Comparison of ENCODE assay signal across 10 cellular contexts in genomic region chr19:15318241-15318691, GRCh38. TPM values are rescaled to one million over a fixed set of nuclear protein-coding genes. Genes with fewer than 3 reads are reported as not detected.
DNase-seq lines count a peak whose midpoint lies in the region; ATAC-seq, FAIRE-seq and TF ChIP-seq lines count a peak whose summit lies in the region.
"Had no signal": no experiment of that assay in that cellular context is flagged by ENCODE, and none has a peak within 500 bp of the region (broad histone marks: within the 10 kb centered on the region; RNA-seq: fewer than 3 reads in every experiment).

No MANE protein-coding gene starts in this region.

- no peak overlapping the region; the same call in 1 of the 2 replicates for H3K27ac ChIP-seq in HEK293 (ENCODE audit: extremely low read depth, low read depth, low read length)
- H3K27ac ChIP-seq: VCaP had no signal

- no peak for TF ChIP-seq CTCF in HEK293 (tag by site-specific recombination; IDR thresholded peaks at IDR 0.05)
- no peak for TF ChIP-seq CTCF in activated B cell treated with CpG ODN at 0.5 μM for 24 hours (IDR thresholded peaks at IDR 0.05)

- H3K36me3 ChIP-seq in HEK293 (ENCODE audit: control insufficient read depth in 2 of 2, insufficient read depth in 1 of 2, low read length in 2 of 2) = peaks cover 0 to 6% of the 10 kb centered on the region in 2 experiments; a peak in 2 of 3 replicates

- intact Hi-C loops in activated B cell treated with CpG ODN at 0.5 μM for 24 hours (cut with micrococcal nuclease) = loop anchor here (1.0 to 2.0 kb wide), 3 partner anchors 8 to 29 kb away; no protein-coding TSS in a partner anchor

- DNase-seq in activated B cell treated with CpG ODN at 0.5 μM for 24 hours (no peak), immature natural killer cell (no peak), RCC 7860 (ENCODE audit: low spot score) (no peak), NCI-H1694 (lab: John Stamatoyannopoulos, UW) (no peak)
- DNase-seq in stimulated activated effector memory CD8-positive, alpha-beta T cell treated with anti-CD3 and anti-CD28 coated beads, Interleukin-12 subunit alpha, Interleukin-12 subunit beta, amount 100 ng/mL, for 72 hours (ENCODE audit: low spot score in 2 of 2) = no peak
- DNase-seq: islet precursor cell, NCI-H526 had no signal

- H3K27me3 Mint-ChIP-seq in activated B cell treated with CpG ODN at 0.5 μM for 24 hours (no peaks in the 10 kb centered on the region), immature natural killer cell (ENCODE audit: low read depth in 3 of 3) (no peaks in the 10 kb centered on the region)

- H3K4me1 ChIP-seq in HEK293 (ENCODE audit: control insufficient read depth, insufficient read depth, low read length) = peaks cover 51% of the 10 kb centered on the region

- no peak overlapping the region for H3K4me3 ChIP-seq in HEK293 (ENCODE audit: low read depth, low read length)

- H3K9me3 ChIP-seq in HEK293 (ENCODE audit: control insufficient read depth, insufficient read depth, low read depth, low read length) = no peaks in the 10 kb centered on the region

- H3K27ac Mint-ChIP-seq in activated B cell treated with CpG ODN at 0.5 μM for 24 hours = peak overlapping the region; percentile 82
- H3K27ac Mint-ChIP-seq in immature natural killer cell = peak overlapping the region; percentile 48 to 84 (median 64)
- peak overlapping the region; percentile 87 for H3K27ac Mint-ChIP-seq in stimulated activated effector memory CD8-positive, alpha-beta T cell treated with anti-CD3 and anti-CD28 coated beads, Interleukin-12 subunit alpha, Interleukin-12 subunit beta, amount 100 ng/mL, for 72 hours

- H3K36me3 Mint-ChIP-seq in activated B cell treated with CpG ODN at 0.5 μM for 24 hours (ENCODE audit: low read depth) (peaks cover 22% of the 10 kb centered on the region), immature natural killer cell (no peaks in the 10 kb centered on the region)
- H3K36me3 Mint-ChIP-seq in stimulated activated effector memory CD8-positive, alpha-beta T cell treated with anti-CD3 and anti-CD28 coated beads, Interleukin-12 subunit alpha, Interleukin-12 subunit beta, amount 100 ng/mL, for 72 hours = peaks cover 27% of the 10 kb centered on the region

- H3K4me3 Mint-ChIP-seq in activated B cell treated with CpG ODN at 0.5 μM for 24 hours (peak overlapping the region; percentile 69), immature natural killer cell (peak overlapping the region; percentile 17 to 74 (median 60))
- peak overlapping the region; percentile 13 for H3K4me3 Mint-ChIP-seq in stimulated activated effector memory CD8-positive, alpha-beta T cell treated with anti-CD3 and anti-CD28 coated beads, Interleukin-12 subunit alpha, Interleukin-12 subunit beta, amount 100 ng/mL, for 72 hours

- ATAC-seq in activated B cell treated with CpG ODN at 0.5 μM for 24 hours (ENCODE audit: low read depth) (peak; percentile 82), GM21619 (IDR thresholded peaks at IDR 0.05; ENCODE audit: unreplicated experiment) (no peak)
- peak; percentile 55 for ATAC-seq in stimulated activated effector memory CD8-positive, alpha-beta T cell treated with anti-CD3 and anti-CD28 coated beads, Interleukin-12 subunit alpha, Interleukin-12 subunit beta, amount 100 ng/mL, for 72 hours

- H3K4me1 Mint-ChIP-seq in activated B cell treated with CpG ODN at 0.5 μM for 24 hours (peaks cover 87% of the 10 kb centered on the region), immature natural killer cell (peaks cover 85 to 89% of the 10 kb centered on the region in 2 donors)
- H3K4me1 Mint-ChIP-seq in stimulated activated effector memory CD8-positive, alpha-beta T cell treated with anti-CD3 and anti-CD28 coated beads, Interleukin-12 subunit alpha, Interleukin-12 subunit beta, amount 100 ng/mL, for 72 hours = peaks cover 86% of the 10 kb centered on the region

- POLR2A ChIA-PET in HEK293 (lab: Yijun Ruan, JAX) = interaction anchor here (0.9 to 1.7 kb wide), 3 partner anchors 12 to 61 kb away, joined by 3 to 7 read pairs (median 3); partner anchors contain the start of genes AKAP8 and BRD4
- POLR2A ChIA-PET in activated B cell treated with CpG ODN at 0.5 μM for 24 hours (lab: Charles Lee) = interaction anchor here (0.6 to 4.4 kb wide), 3 partner anchors 15 to 42 kb away, joined by 3 to 51 read pairs (median 4); partner anchors contain the start of gene BRD4

- FAIRE-seq in RCC 7860 (lab: Jason Lieb, UNC) = no peak

- CTCF ChIA-PET in HEK293 (lab: Yijun Ruan, JAX) (no interaction called here), activated B cell treated with CpG ODN at 0.5 μM for 24 hours (lab: Charles Lee) (interaction anchor here (1.4 kb wide), 1 partner anchor 30 kb away, joined by 3 read pairs; no protein-coding TSS in a partner anchor)

- H3K9me3 Mint-ChIP-seq in activated B cell treated with CpG ODN at 0.5 μM for 24 hours (no peaks in the 10 kb centered on the region), immature natural killer cell (no peaks in the 10 kb centered on the region)
- no peaks in the 10 kb centered on the region for H3K9me3 Mint-ChIP-seq in stimulated activated effector memory CD8-positive, alpha-beta T cell treated with anti-CD3 and anti-CD28 coated beads, Interleukin-12 subunit alpha, Interleukin-12 subunit beta, amount 100 ng/mL, for 72 hours

TF ChIP-seq in HEK293, 187 proteins besides CTCF, POLR2A, EP300 and RAD21:
- TF ChIP-seq ZBTB48 (tag by site-specific recombination; IDR thresholded peaks at IDR 0.05) (peak; percentile 50), ZNF10 (tag by site-specific recombination; IDR thresholded peaks at IDR 0.05) (no peak), ZNF600 (tag by site-specific recombination; IDR thresholded peaks at IDR 0.05) (peak; percentile 95), ZNF692 (tag by site-specific recombination; IDR thresholded peaks at IDR 0.05) (no peak), ZFHX2 (tag by site-specific recombination; conservative IDR thresholded peaks at IDR 0.05) (no peak), ZXDB (tag by site-specific recombination; IDR thresholded peaks at IDR 0.05) (0 out of 2 replicates have a peak, but pooled peaks have one; percentile 1), KLF10 (tag by site-specific recombination; IDR thresholded peaks at IDR 0.05) (no peak), ZNF670 (tag by site-specific recombination; IDR thresholded peaks at IDR 0.05; ENCODE audit: low read depth) (no peak), ZNF37A (tag by site-specific recombination; IDR thresholded peaks at IDR 0.05) (no peak), IKZF3 (tag by site-specific recombination; IDR thresholded peaks at IDR 0.05) (no peak), SP7 (tag by site-specific recombination; IDR thresholded peaks at IDR 0.05) (no peak), ZBTB17 (tag by site-specific recombination; IDR thresholded peaks at IDR 0.05) (no peak)
- TF ChIP-seq, protein P1, sequence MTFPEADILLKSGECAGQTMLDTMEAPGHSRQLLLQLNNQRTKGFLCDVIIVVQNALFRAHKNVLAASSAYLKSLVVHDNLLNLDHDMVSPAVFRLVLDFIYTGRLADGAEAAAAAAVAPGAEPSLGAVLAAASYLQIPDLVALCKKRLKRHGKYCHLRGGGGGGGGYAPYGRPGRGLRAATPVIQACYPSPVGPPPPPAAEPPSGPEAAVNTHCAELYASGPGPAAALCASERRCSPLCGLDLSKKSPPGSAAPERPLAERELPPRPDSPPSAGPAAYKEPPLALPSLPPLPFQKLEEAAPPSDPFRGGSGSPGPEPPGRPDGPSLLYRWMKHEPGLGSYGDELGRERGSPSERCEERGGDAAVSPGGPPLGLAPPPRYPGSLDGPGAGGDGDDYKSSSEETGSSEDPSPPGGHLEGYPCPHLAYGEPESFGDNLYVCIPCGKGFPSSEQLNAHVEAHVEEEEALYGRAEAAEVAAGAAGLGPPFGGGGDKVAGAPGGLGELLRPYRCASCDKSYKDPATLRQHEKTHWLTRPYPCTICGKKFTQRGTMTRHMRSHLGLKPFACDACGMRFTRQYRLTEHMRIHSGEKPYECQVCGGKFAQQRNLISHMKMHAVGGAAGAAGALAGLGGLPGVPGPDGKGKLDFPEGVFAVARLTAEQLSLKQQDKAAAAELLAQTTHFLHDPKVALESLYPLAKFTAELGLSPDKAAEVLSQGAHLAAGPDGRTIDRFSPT (tag by site-specific recombination; IDR thresholded peaks at IDR 0.05) = no peak
- TF ChIP-seq, protein P2, sequence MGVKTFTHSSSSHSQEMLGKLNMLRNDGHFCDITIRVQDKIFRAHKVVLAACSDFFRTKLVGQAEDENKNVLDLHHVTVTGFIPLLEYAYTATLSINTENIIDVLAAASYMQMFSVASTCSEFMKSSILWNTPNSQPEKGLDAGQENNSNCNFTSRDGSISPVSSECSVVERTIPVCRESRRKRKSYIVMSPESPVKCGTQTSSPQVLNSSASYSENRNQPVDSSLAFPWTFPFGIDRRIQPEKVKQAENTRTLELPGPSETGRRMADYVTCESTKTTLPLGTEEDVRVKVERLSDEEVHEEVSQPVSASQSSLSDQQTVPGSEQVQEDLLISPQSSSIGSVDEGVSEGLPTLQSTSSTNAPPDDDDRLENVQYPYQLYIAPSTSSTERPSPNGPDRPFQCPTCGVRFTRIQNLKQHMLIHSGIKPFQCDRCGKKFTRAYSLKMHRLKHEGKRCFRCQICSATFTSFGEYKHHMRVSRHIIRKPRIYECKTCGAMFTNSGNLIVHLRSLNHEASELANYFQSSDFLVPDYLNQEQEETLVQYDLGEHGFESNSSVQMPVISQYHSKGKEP (tag by site-specific recombination; IDR thresholded peaks at IDR 0.05) = 0 out of 2 replicates have a peak, but pooled peaks have one; percentile 5

RNA-seq across cellular contexts. Expression of gene BRD4, which starts 14.1 kb away (rescaled TPM):
- 144 and 164 TPM in 2 replicates for total RNA-seq in activated B cell treated with CpG ODN at 0.5 μM for 24 hours
- 10 to 100 TPM in 1 of 3 donors, 1 to 10 TPM in 2; 4.3 to 16.7 (median 7.0) TPM for polyA plus RNA-seq in immature natural killer cell

Comparison
In these comparisons a context has a peak if more than half of its experiments do, and no peak if none do; other contexts are left out.
1. H3K4me3 Mint-ChIP-seq: peak in every context shown above with its lines; median percentile 69 in activated B cell treated with CpG ODN at 0.5 μM for 24 hours; 60 in immature natural killer cell; 13 in stimulated activated effector memory CD8-positive, alpha-beta T cell treated with anti-CD3 and anti-CD28 coated beads, Interleukin-12 subunit alpha, Interleukin-12 subunit beta, amount 100 ng/mL, for 72 hours.